In genomic region chr6:24861934-24862333, GRCh38 we compare ENCODE assay signal across 12 cellular contexts.
DNase-seq lines count a peak whose midpoint lies in the region; ATAC-seq, FAIRE-seq and TF ChIP-seq lines count a peak whose summit lies in the region.
"Had no signal": no experiment of that assay in that cellular context is flagged by ENCODE, and none has a peak within 500 bp of the region (broad histone marks: within the 10 kb centered on the region; RNA-seq: fewer than 3 reads in every experiment).

No MANE protein-coding gene starts in this region.

- H3K4me1 ChIP-seq in MM.1S (ENCODE audit: low read length) = peaks cover 23% of the 10 kb centered on the region
- H3K4me1 ChIP-seq in spleen = peaks cover 29 to 98% (median 63%) of the 10 kb centered on the region in 6 donors
- H3K4me1 ChIP-seq in breast epithelium = peaks cover 0 to 9% of the 10 kb centered on the region in 2 donors
- H3K4me1 ChIP-seq in kidney (ENCODE audit: control insufficient read depth in 1 of 2, insufficient read depth in 1 of 2, low read depth in 1 of 2, low read length in 2 of 2) = peaks cover 0 to 2% of the 10 kb centered on the region in 2 donors
- H3K4me1 ChIP-seq: tibial artery had no signal

- H3K4me3 Mint-ChIP-seq in activated CD4-positive, alpha-beta T cell treated with anti-CD3 and anti-CD28 coated beads, Interleukin-2, amount 10 ng/mL, durations not matched to agents 7 days and 5 days = no peak overlapping the region
- no peak overlapping the region for H3K4me3 Mint-ChIP-seq in mesothelial cell of epicardium
- H3K4me3 Mint-ChIP-seq: endodermal cell had no signal

- POLR2A ChIA-PET in activated CD4-positive, alpha-beta T cell treated with anti-CD3 and anti-CD28 coated beads, Interleukin-2, amount 10 ng/mL, durations not matched to agents 7 days and 5 days (lab: Charles Lee) = no interaction called here

- H3K79me2 ChIP-seq in MM.1S (ENCODE audit: low read length) = no peaks in the 10 kb centered on the region

- H2AFZ ChIP-seq in MM.1S (ENCODE audit: low read length) = no peak overlapping the region

- H3K4me3 ChIP-seq in MM.1S (ENCODE audit: low read length) (no peak overlapping the region), spleen (peak overlapping the region in 1 of 8 donors; percentile 16), breast epithelium (no peak overlapping the region), kidney (ENCODE audit: low read length in 2 of 2) (no peak overlapping the region)
- H3K4me3 ChIP-seq: left lung, tibial artery had no signal

- intact Hi-C loops in spleen (cut with DNase I; ENCODE audit: low total_unique reads) (no loop called here), breast epithelium (cut with DNase I; ENCODE audit: low total_unique reads) (no loop called here), kidney (cut with DNase I) (no loop called here)

- peak; percentile 61 for ATAC-seq in HG02571 (IDR thresholded peaks at IDR 0.05; ENCODE audit: unreplicated experiment)
- ATAC-seq: left lung had no signal

- 0 out of 2 replicates have a peak, but pooled peaks cover 3% of the 10 kb centered on the region for H3F3A ChIP-seq in MM.1S (ENCODE audit: insufficient read depth, low read length)

- peak overlapping the region; percentile 88 for H3K27ac Mint-ChIP-seq in activated CD4-positive, alpha-beta T cell treated with anti-CD3 and anti-CD28 coated beads, Interleukin-2, amount 10 ng/mL, durations not matched to agents 7 days and 5 days
- H3K27ac Mint-ChIP-seq in mesothelial cell of epicardium = no peak overlapping the region
- H3K27ac Mint-ChIP-seq: endodermal cell had no signal

- H3K27me3 ChIP-seq in MM.1S (replicated peaks; ENCODE audit: insufficient read depth, low read length) (peaks cover 25% of the 10 kb centered on the region), spleen (replicated peaks in 1 of 7) (no peaks in the 10 kb centered on the region), breast epithelium (no peaks in the 10 kb centered on the region)
- H3K27me3 ChIP-seq: left lung, tibial artery had no signal

- H3K36me3 ChIP-seq in MM.1S (replicated peaks; ENCODE audit: insufficient read depth, low read length) (no peaks in the 10 kb centered on the region), spleen (peaks cover 0 to 97% (median 56%) of the 10 kb centered on the region in 6 donors), breast epithelium (no peaks in the 10 kb centered on the region), kidney (ENCODE audit: control insufficient read depth in 1 of 2, insufficient read depth in 2 of 2, low read length in 2 of 2) (no peaks in the 10 kb centered on the region)

- no peak for FAIRE-seq in kidney (lab: Jason Lieb, UNC)

- H3K9ac ChIP-seq in MM.1S (ENCODE audit: low read length) = no peak overlapping the region
- no peak overlapping the region for H3K9ac ChIP-seq in kidney (ENCODE audit: low read length in 2 of 2)

- peaks cover 93% of the 10 kb centered on the region for H3K36me3 Mint-ChIP-seq in activated CD4-positive, alpha-beta T cell treated with anti-CD3 and anti-CD28 coated beads, Interleukin-2, amount 10 ng/mL, durations not matched to agents 7 days and 5 days (ENCODE audit: low read depth)
- H3K36me3 Mint-ChIP-seq in mesothelial cell of epicardium = no peaks in the 10 kb centered on the region

- DNase-seq in activated CD4-positive, alpha-beta T cell treated with anti-CD3 and anti-CD28 coated beads, Interleukin-2, amount 10 ng/mL, durations not matched to agents 7 days and 5 days = no peak
- DNase-seq in activated CD4-positive, alpha-beta T cell treated with anti-CD3 and anti-CD28 coated beads for 4 hours = no peak
- DNase-seq in MM.1S (peak; percentile 50), spleen (no peak), mesothelial cell of epicardium (ENCODE audit: low spot score in 2 of 2, unreplicated experiment in 2 of 2) (no peak), breast epithelium (ENCODE audit: low spot score in 2 of 2) (no peak), kidney (no peak)
- DNase-seq: endodermal cell; left lung; stimulated activated CD4-positive, alpha-beta T cell treated with anti-CD3 and anti-CD28 coated beads, Interleukin-12 subunit alpha, Interleukin-12 subunit beta, amount 100 ng/mL, for 4 hours; tibial artery had no signal

- whole genome bisulfite sequencing in spleen, 5 donors = 43 to 73% (median 49%) methylated on average over 2 of the region's 2 CpGs

- H3K27ac ChIP-seq in MM.1S (ENCODE audit: low read length) (no peak overlapping the region), spleen (peak overlapping the region in 7 of 8 donors; percentile 7 to 93 (median 88)), breast epithelium (no peak overlapping the region), kidney (ENCODE audit: low read depth in 2 of 2, low read length in 2 of 2) (no peak overlapping the region)
- H3K27ac ChIP-seq: left lung, tibial artery had no signal

- H3K9me3 Mint-ChIP-seq in activated CD4-positive, alpha-beta T cell treated with anti-CD3 and anti-CD28 coated beads, Interleukin-2, amount 10 ng/mL, durations not matched to agents 7 days and 5 days = no peaks in the 10 kb centered on the region
- H3K9me3 Mint-ChIP-seq in mesothelial cell of epicardium = no peaks in the 10 kb centered on the region
- H3K9me3 Mint-ChIP-seq: endodermal cell had no signal

- peak overlapping the region; percentile 10; the same call in 1 of the 2 replicates for H3K4me2 ChIP-seq in MM.1S (ENCODE audit: low read depth, low read length)

- H3K9me3 ChIP-seq in MM.1S (replicated peaks; ENCODE audit: insufficient read depth, low read length) (no peaks in the 10 kb centered on the region), spleen (no peaks in the 10 kb centered on the region), breast epithelium (no peaks in the 10 kb centered on the region), kidney (ENCODE audit: control insufficient read depth in 1 of 2, low read length in 2 of 2) (no peaks in the 10 kb centered on the region)
- H3K9me3 ChIP-seq: left lung, tibial artery had no signal

- H3K9me2 ChIP-seq in MM.1S (replicated peaks; ENCODE audit: insufficient read depth, low read length) = no peaks in the 10 kb centered on the region

- TF ChIP-seq CTCF in MM.1S (IDR thresholded peaks at IDR 0.05; ENCODE audit: low read length) (no peak), spleen (IDR thresholded peaks at IDR 0.05 in 8 of 11, conservative IDR thresholded peaks at IDR 0.05 in 3 of 11) (no peak), mesothelial cell of epicardium (IDR thresholded peaks at IDR 0.05; ENCODE audit: unreplicated experiment) (no peak), breast epithelium (IDR thresholded peaks at IDR 0.05) (no peak), kidney (IDR thresholded peaks at IDR 0.05; ENCODE audit: borderline replicate concordance, extremely low read depth, insufficient read depth) (no peak)

- TF ChIP-seq POLR2A in spleen (IDR thresholded peaks at IDR 0.05) (no peak), breast epithelium (IDR thresholded peaks at IDR 0.05) (no peak)

- H4K20me1 ChIP-seq in MM.1S (ENCODE audit: insufficient read depth, low read length) = no peaks in the 10 kb centered on the region

- no peaks in the 10 kb centered on the region for H3K27me3 Mint-ChIP-seq in activated CD4-positive, alpha-beta T cell treated with anti-CD3 and anti-CD28 coated beads, Interleukin-2, amount 10 ng/mL, durations not matched to agents 7 days and 5 days
- no peaks in the 10 kb centered on the region for H3K27me3 Mint-ChIP-seq in mesothelial cell of epicardium (ENCODE audit: low read depth)

- CTCF ChIA-PET in activated CD4-positive, alpha-beta T cell treated with anti-CD3 and anti-CD28 coated beads, Interleukin-2, amount 10 ng/mL, durations not matched to agents 7 days and 5 days (lab: Charles Lee) = interaction anchor here (0.9 kb wide), 1 partner anchor 21 kb away, joined by 3 read pairs; no protein-coding TSS in a partner anchor

- H3K4me1 Mint-ChIP-seq in activated CD4-positive, alpha-beta T cell treated with anti-CD3 and anti-CD28 coated beads, Interleukin-2, amount 10 ng/mL, durations not matched to agents 7 days and 5 days = peaks cover 86% of the 10 kb centered on the region
- peaks cover 6% of the 10 kb centered on the region for H3K4me1 Mint-ChIP-seq in mesothelial cell of epicardium

Comparison
In these comparisons a context has a peak if more than half of its experiments do, and no peak if none do; other contexts are left out.
1. H3K27ac ChIP-seq: peak in spleen (7 of 8); none in MM.1S (single experiment), breast epithelium (0 of 2) and kidney (0 of 2).